9 cellular contexts compared by ENCODE assay signal in genomic region chr20:4720121-4720976, GRCh38. TPM values are rescaled to one million over a fixed set of nuclear protein-coding genes. Genes with fewer than 3 reads are reported as not detected.
A peak's percentile ranks its signal among the peaks of the same experiment; 100 is the strongest.
DNase-seq lines count a peak whose midpoint lies in the region; ATAC-seq and TF ChIP-seq lines count a peak whose summit lies in the region.
"Had no signal": no experiment of that assay in that cellular context is flagged by ENCODE, and none has a peak within 500 bp of the region (broad histone marks: within the 10 kb centered on the region; RNA-seq: fewer than 3 reads in every experiment).

No MANE protein-coding gene starts in this region.

- DNase-seq in AG08396 (ENCODE audit: low spot score) (peak; percentile 87), NCI-H2196 (lab: John Stamatoyannopoulos, UW; ENCODE audit: unreplicated experiment) (peak; percentile 76), chondrocyte (ENCODE audit: low spot score) (no peak), left colon (peak; percentile 65 to 73)
- DNase-seq in activated CD4-positive, alpha-beta T cell treated with anti-CD3 and anti-CD28 coated beads for 1 hour: peak; percentile 60
- peak; percentile 63 to 74 for DNase-seq in stimulated activated CD4-positive, alpha-beta T cell treated with anti-CD3 and anti-CD28 coated beads, Interleukin-2, amount 100 ng/mL, for 48 hours

- TF ChIP-seq CTCF in chondrocyte (IDR thresholded peaks at IDR 0.05): peak; percentile 92

- H3K9me3 Mint-ChIP-seq in chondrocyte (ENCODE audit: low read depth): no peaks in the 10 kb centered on the region

- H3K27me3 Mint-ChIP-seq in chondrocyte (ENCODE audit: low read depth): peaks cover 26% of the 10 kb centered on the region

- H3K36me3 Mint-ChIP-seq in chondrocyte (ENCODE audit: low read depth): no peaks in the 10 kb centered on the region

- ATAC-seq in GM18520 (IDR thresholded peaks at IDR 0.05; ENCODE audit: unreplicated experiment) (peak; percentile 77), HG03064 (IDR thresholded peaks at IDR 0.05; ENCODE audit: low read depth, unreplicated experiment) (peak; percentile 90), left colon (peak; percentile 80)

- H3K4me1 Mint-ChIP-seq in chondrocyte (ENCODE audit: low read depth): peaks cover 7% of the 10 kb centered on the region

- no peak overlapping the region for H3K27ac Mint-ChIP-seq in chondrocyte (ENCODE audit: unreplicated experiment)

- H3K4me3 Mint-ChIP-seq in chondrocyte (ENCODE audit: unreplicated experiment): no peak overlapping the region

- intact Hi-C loops in left colon (cut with DNase I, micrococcal nuclease): no loop called here

RNA-seq across cellular contexts. Expression of gene PRND, which starts 1.4 kb away (rescaled TPM):
- total RNA-seq in chondrocyte: not detected in 3 replicates
- total RNA-seq in left colon: under 1 TPM in 1 of 2 donors, not detected in 1; 0.20 TPM
- total RNA-seq: T-helper 1 cell treated with Interleukin-12 subunit alpha and Interleukin-12 subunit beta and Interleukin-4 antibody, amounts not matched to agents 30 ng/mL and 1 ng/mL, for 36 hours had no signal

RNA-seq across cellular contexts. Expression of gene PRNP, which starts 34.1 kb away (rescaled TPM):
- 69.8 to 93.6 TPM (median 92.9 TPM) in 3 replicates for total RNA-seq in chondrocyte
- 10 to 100 TPM; 12.3 to 46.6 TPM for total RNA-seq in left colon
